ENCODE assay signal across 8 cellular contexts in genomic region chr19:4851551-4852290, GRCh38. TPM values are rescaled to one million over a fixed set of nuclear protein-coding genes. Genes with fewer than 3 reads are reported as not detected.
A peak's percentile ranks its signal among the peaks of the same experiment; 100 is the strongest.
DNase-seq lines count a peak whose midpoint lies in the region; ATAC-seq and TF ChIP-seq lines count a peak whose summit lies in the region.

No MANE protein-coding gene starts in this region.

- TF ChIP-seq CTCF in AG04450 (IDR thresholded peaks at IDR 0.05; ENCODE audit: low read depth, low read length) (peak; percentile 84), esophagus squamous epithelium (IDR thresholded peaks at IDR 0.05) (peak; percentile 70 to 83 (median 76))

- TF ChIP-seq POLR2A in esophagus squamous epithelium (IDR thresholded peaks at IDR 0.05) = no peak

- H3K27me3 Mint-ChIP-seq in natural killer cell treated with Interleukin-12 subunit alpha and Interleukin-12 subunit beta and Interleukin-15 and Interleukin-18, amount 100 ng/mL, for 72 hours = no peaks in the 10 kb centered on the region

- no peaks in the 10 kb centered on the region; the same call in 1 of the 2 replicates for H3K9me3 ChIP-seq in AG04450 (ENCODE audit: control insufficient read depth, insufficient read depth, low read length)
- H3K9me3 ChIP-seq in esophagus squamous epithelium = no peaks in the 10 kb centered on the region

- peak; percentile 86 to 88 for ATAC-seq in natural killer cell treated with Interleukin-12 subunit alpha and Interleukin-12 subunit beta and Interleukin-15 and Interleukin-18, amount 100 ng/mL, for 72 hours
- peak; percentile 81 for ATAC-seq in stimulated activated naive CD8-positive, alpha-beta T cell treated with anti-CD3 and anti-CD28 coated beads, Interleukin-15, Interleukin-2, amounts not matched to agents 100 U/mL and 50 U/mL, for 24 hours
- no peak for ATAC-seq in GM21447 (IDR thresholded peaks at IDR 0.05; ENCODE audit: unreplicated experiment)

- H3K4me3 Mint-ChIP-seq in natural killer cell treated with Interleukin-12 subunit alpha and Interleukin-12 subunit beta and Interleukin-15 and Interleukin-18, amount 100 ng/mL, for 72 hours = no peak overlapping the region

- DNase-seq in AG04450 (ENCODE audit: low read depth, low spot score) (no peak), GM19238 (ENCODE audit: insufficient read length, low spot score) (peak; percentile 77), NCI-H82 treated with DMSO at 0.1 percent for 48 hours (lab: John Stamatoyannopoulos, UW; ENCODE audit: unreplicated experiment) (peak; percentile 24), activated T-cell treated with anti-CD3 and anti-CD28 coated beads for 1 hour (ENCODE audit: low read depth) (peak; percentile 78), esophagus squamous epithelium (lab: John Stamatoyannopoulos, UW) (no peak)
- peak; percentile 72 for DNase-seq in natural killer cell treated with Interleukin-12 subunit alpha and Interleukin-12 subunit beta and Interleukin-15 and Interleukin-18, amount 100 ng/mL, for 72 hours (ENCODE audit: low spot score)
- peak; percentile 85 for DNase-seq in stimulated activated naive CD8-positive, alpha-beta T cell treated with anti-CD3 and anti-CD28 coated beads, Interleukin-15, Interleukin-2, amounts not matched to agents 100 U/mL and 50 U/mL, for 24 hours

- H3K27me3 ChIP-seq in AG04450 (ENCODE audit: control insufficient read depth, insufficient read depth, low read length) (no peaks in the 10 kb centered on the region), esophagus squamous epithelium (no peaks in the 10 kb centered on the region)

- peaks cover 0 to 3% of the 10 kb centered on the region in 2 donors for H3K4me1 Mint-ChIP-seq in natural killer cell treated with Interleukin-12 subunit alpha and Interleukin-12 subunit beta and Interleukin-15 and Interleukin-18, amount 100 ng/mL, for 72 hours (ENCODE audit: low read depth in 2 of 2)

- POLR2A ChIA-PET in AG04450 (lab: Yijun Ruan, JAX) = interaction anchor here (1.5 kb wide), 1 partner anchor 60 kb away, joined by 3 read pairs; no protein-coding TSS in a partner anchor

- peak overlapping the region in 1 of 2 donors; percentile 53 for H3K27ac Mint-ChIP-seq in natural killer cell treated with Interleukin-12 subunit alpha and Interleukin-12 subunit beta and Interleukin-15 and Interleukin-18, amount 100 ng/mL, for 72 hours

- intact Hi-C loops in esophagus squamous epithelium (cut with DNase I) = no loop called here

- peaks cover 7 to 100% (median 31%) of the 10 kb centered on the region in 3 donors for H3K36me3 ChIP-seq in esophagus squamous epithelium

- no peaks in the 10 kb centered on the region for H3K9me3 Mint-ChIP-seq in natural killer cell treated with Interleukin-12 subunit alpha and Interleukin-12 subunit beta and Interleukin-15 and Interleukin-18, amount 100 ng/mL, for 72 hours

- H3K27ac ChIP-seq in AG04450 (ENCODE audit: low read depth, low read length) (no peak overlapping the region), esophagus squamous epithelium (peak overlapping the region in 1 of 4 donors; percentile 30)

- H3K36me3 Mint-ChIP-seq in natural killer cell treated with Interleukin-12 subunit alpha and Interleukin-12 subunit beta and Interleukin-15 and Interleukin-18, amount 100 ng/mL, for 72 hours = no peaks in the 10 kb centered on the region

- no peaks in the 10 kb centered on the region for H3K4me1 ChIP-seq in esophagus squamous epithelium

- no peak overlapping the region for H3K4me3 ChIP-seq in AG04450 (ENCODE audit: low read depth, low read length)
- H3K4me3 ChIP-seq in esophagus squamous epithelium = no peak overlapping the region

- 73 to 77% methylated on average over 28 to 36 of the region's 42 CpGs for WGBS in esophagus squamous epithelium, 2 donors

- CTCF ChIA-PET in AG04450 (lab: Charles Lee) = interaction anchor here (0.5 to 7.5 kb wide), 13 partner anchors 8 to 175 kb away, joined by 3 to 109 read pairs (median 6); partner anchors contain the start of genes PLIN3 and TICAM1

RNA-seq across cellular contexts. Expression of gene PLIN3, which starts 15.7 kb away (rescaled TPM):
- polyA plus RNA-seq in AG04450 (2011; rRNA removed) = 103 and 125 TPM in 2 replicates
- 82.2 and 114 TPM in 2 replicates for polyA minus RNA-seq in AG04450 (2011; rRNA and poly(A)+ RNA removed)
- total RNA-seq in esophagus squamous epithelium = 100 to 1,000 TPM in 3 of 4 donors, 10 to 100 TPM in 1; 67.3 to 173 (median 147) TPM
- total RNA-seq in natural killer cell treated with Interleukin-12 subunit alpha and Interleukin-12 subunit beta and Interleukin-15 and Interleukin-18, amount 100 ng/mL, for 72 hours = 10 to 100 TPM; 25.1 to 34.0 TPM

RNA-seq across cellular contexts. Expression of gene TICAM1, which starts 20.2 kb away (rescaled TPM):
- 1.0 and 2.9 TPM in 2 replicates for polyA plus RNA-seq in AG04450 (2011; rRNA removed)
- polyA minus RNA-seq in AG04450 (2011; rRNA and poly(A)+ RNA removed) = 0.96 and 1.2 TPM in 2 replicates
- total RNA-seq in esophagus squamous epithelium = 10 to 100 TPM in 3 of 4 donors, 1 to 10 TPM in 1; 9.6 to 28.7 (median 16.8) TPM
- total RNA-seq in natural killer cell treated with Interleukin-12 subunit alpha and Interleukin-12 subunit beta and Interleukin-15 and Interleukin-18, amount 100 ng/mL, for 72 hours = 10 to 100 TPM; 42.6 to 47.0 TPM

RNA-seq across cellular contexts. Expression of gene ARRDC5, which starts 51.0 kb away (rescaled TPM):
- polyA plus RNA-seq in AG04450 (2011; rRNA removed) = not detected in 2 replicates
- not detected in 2 replicates for polyA minus RNA-seq in AG04450 (2011; rRNA and poly(A)+ RNA removed)
- under 1 TPM in 2 of 4 donors, not detected in 2; 0.38 to 0.62 TPM for total RNA-seq in esophagus squamous epithelium
- total RNA-seq in natural killer cell treated with Interleukin-12 subunit alpha and Interleukin-12 subunit beta and Interleukin-15 and Interleukin-18, amount 100 ng/mL, for 72 hours = 1 to 10 TPM; 1.6 to 2.2 TPM

RNA-seq across cellular contexts. Expression of gene UHRF1, which starts 57.6 kb away (rescaled TPM):
- polyA plus RNA-seq in AG04450 (2011; rRNA removed) = 6.1 and 7.1 TPM in 2 replicates
- 7.1 and 7.3 TPM in 2 replicates for polyA minus RNA-seq in AG04450 (2011; rRNA and poly(A)+ RNA removed)
- total RNA-seq in esophagus squamous epithelium = 10 to 100 TPM in 3 of 4 donors, 1 to 10 TPM in 1; 3.4 to 21.7 (median 11.5) TPM
- 100 to 1,000 TPM in 1 of 2 donors, 10 to 100 TPM in 1; 75.5 to 201 TPM for total RNA-seq in natural killer cell treated with Interleukin-12 subunit alpha and Interleukin-12 subunit beta and Interleukin-15 and Interleukin-18, amount 100 ng/mL, for 72 hours

Comparison
In these comparisons a context has a peak if more than half of its experiments do, and no peak if none do; other contexts are left out.
1. DNase-seq: peak in GM19238 (single experiment), NCI-H82 treated with DMSO at 0.1 percent for 48 hours (single experiment), activated T-cell treated with anti-CD3 and anti-CD28 coated beads for 1 hour (single experiment), natural killer cell treated with Interleukin-12 subunit alpha and Interleukin-12 subunit beta and Interleukin-15 and Interleukin-18, amount 100 ng/mL, for 72 hours (single experiment) and stimulated activated naive CD8-positive, alpha-beta T cell treated with anti-CD3 and anti-CD28 coated beads, Interleukin-15, Interleukin-2, amounts not matched to agents 100 U/mL and 50 U/mL, for 24 hours (single experiment); none in AG04450 (single experiment) and esophagus squamous epithelium (single experiment).